In the genomic region with DNA sequence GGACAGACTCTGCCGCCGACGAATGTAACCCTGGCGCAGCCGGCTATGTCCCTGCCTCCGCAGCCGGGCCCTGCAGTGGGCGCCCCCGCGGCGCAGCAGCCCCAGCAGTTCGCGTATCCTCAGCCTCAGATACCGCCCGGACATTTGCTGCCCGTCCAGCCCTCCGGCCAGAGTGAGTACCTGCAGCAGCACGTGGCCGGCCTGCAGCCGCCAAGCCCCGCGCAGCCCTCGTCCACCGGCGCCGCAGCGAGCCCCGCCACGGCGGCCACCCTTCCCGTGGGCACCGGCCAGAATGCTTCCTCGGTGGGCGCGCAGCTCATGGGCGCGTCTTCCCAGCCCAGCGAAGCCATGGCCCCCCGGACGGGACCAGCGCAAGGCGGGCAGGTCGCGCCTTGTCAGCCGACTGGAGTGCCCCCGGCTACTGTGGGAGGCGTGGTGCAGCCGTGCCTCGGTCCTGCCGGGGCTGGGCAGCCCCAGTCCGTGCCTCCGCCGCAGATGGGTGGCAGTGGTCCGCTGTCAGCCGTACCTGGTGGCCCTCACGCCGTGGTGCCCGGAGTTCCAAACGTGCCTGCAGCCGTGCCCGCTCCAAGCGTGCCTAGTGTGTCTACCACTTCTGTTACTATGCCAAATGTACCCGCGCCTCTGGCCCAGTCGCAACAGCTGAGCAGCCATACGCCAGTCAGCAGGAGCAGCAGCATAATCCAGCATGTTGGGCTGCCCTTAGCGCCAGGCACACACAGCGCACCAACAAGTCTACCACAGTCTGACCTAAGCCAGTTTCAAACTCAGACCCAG, we compare ENCODE assay signal across 1 cellular context.
A peak's percentile ranks its signal among the peaks of the same experiment; 100 is the strongest.
TF ChIP-seq lines count a peak whose summit lies in the region.

No MANE protein-coding gene starts in this region.

TF ChIP-seq in GM12878, 131 proteins besides CTCF, POLR2A, EP300 and RAD21 (continued from another document):
- TF ChIP-seq, protein P1, sequence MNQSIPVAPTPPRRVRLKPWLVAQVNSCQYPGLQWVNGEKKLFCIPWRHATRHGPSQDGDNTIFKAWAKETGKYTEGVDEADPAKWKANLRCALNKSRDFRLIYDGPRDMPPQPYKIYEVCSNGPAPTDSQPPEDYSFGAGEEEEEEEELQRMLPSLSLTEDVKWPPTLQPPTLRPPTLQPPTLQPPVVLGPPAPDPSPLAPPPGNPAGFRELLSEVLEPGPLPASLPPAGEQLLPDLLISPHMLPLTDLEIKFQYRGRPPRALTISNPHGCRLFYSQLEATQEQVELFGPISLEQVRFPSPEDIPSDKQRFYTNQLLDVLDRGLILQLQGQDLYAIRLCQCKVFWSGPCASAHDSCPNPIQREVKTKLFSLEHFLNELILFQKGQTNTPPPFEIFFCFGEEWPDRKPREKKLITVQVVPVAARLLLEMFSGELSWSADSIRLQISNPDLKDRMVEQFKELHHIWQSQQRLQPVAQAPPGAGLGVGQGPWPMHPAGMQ (IDR thresholded peaks at IDR 0.05; ENCODE audit: borderline replicate concordance): no peak
- TF ChIP-seq, protein P2, sequence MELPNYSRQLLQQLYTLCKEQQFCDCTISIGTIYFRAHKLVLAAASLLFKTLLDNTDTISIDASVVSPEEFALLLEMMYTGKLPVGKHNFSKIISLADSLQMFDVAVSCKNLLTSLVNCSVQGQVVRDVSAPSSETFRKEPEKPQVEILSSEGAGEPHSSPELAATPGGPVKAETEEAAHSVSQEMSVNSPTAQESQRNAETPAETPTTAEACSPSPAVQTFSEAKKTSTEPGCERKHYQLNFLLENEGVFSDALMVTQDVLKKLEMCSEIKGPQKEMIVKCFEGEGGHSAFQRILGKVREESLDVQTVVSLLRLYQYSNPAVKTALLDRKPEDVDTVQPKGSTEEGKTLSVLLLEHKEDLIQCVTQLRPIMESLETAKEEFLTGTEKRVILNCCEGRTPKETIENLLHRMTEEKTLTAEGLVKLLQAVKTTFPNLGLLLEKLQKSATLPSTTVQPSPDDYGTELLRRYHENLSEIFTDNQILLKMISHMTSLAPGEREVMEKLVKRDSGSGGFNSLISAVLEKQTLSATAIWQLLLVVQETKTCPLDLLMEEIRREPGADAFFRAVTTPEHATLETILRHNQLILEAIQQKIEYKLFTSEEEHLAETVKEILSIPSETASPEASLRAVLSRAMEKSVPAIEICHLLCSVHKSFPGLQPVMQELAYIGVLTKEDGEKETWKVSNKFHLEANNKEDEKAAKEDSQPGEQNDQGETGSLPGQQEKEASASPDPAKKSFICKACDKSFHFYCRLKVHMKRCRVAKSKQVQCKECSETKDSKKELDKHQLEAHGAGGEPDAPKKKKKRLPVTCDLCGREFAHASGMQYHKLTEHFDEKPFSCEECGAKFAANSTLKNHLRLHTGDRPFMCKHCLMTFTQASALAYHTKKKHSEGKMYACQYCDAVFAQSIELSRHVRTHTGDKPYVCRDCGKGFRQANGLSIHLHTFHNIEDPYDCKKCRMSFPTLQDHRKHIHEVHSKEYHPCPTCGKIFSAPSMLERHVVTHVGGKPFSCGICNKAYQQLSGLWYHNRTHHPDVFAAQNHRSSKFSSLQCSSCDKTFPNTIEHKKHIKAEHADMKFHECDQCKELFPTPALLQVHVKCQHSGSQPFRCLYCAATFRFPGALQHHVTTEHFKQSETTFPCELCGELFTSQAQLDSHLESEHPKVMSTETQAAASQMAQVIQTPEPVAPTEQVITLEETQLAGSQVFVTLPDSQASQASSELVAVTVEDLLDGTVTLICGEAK (IDR thresholded peaks at IDR 0.05; ENCODE audit: borderline replicate concordance): no peak
- TF ChIP-seq, protein P3, sequence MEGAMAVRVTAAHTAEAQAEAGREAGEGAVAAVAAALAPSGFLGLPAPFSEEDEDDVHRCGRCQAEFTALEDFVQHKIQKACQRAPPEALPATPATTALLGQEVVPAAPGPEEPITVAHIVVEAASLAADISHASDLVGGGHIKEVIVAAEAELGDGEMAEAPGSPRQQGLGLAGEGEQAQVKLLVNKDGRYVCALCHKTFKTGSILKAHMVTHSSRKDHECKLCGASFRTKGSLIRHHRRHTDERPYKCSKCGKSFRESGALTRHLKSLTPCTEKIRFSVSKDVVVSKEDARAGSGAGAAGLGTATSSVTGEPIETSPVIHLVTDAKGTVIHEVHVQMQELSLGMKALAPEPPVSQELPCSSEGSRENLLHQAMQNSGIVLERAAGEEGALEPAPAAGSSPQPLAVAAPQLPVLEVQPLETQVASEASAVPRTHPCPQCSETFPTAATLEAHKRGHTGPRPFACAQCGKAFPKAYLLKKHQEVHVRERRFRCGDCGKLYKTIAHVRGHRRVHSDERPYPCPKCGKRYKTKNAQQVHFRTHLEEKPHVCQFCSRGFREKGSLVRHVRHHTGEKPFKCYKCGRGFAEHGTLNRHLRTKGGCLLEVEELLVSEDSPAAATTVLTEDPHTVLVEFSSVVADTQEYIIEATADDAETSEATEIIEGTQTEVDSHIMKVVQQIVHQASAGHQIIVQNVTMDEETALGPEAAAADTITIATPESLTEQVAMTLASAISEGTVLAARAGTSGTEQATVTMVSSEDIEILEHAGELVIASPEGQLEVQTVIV (IDR thresholded peaks at IDR 0.05; ENCODE audit: borderline replicate concordance, partially characterized antibody): no peak
- TF ChIP-seq, protein P4, sequence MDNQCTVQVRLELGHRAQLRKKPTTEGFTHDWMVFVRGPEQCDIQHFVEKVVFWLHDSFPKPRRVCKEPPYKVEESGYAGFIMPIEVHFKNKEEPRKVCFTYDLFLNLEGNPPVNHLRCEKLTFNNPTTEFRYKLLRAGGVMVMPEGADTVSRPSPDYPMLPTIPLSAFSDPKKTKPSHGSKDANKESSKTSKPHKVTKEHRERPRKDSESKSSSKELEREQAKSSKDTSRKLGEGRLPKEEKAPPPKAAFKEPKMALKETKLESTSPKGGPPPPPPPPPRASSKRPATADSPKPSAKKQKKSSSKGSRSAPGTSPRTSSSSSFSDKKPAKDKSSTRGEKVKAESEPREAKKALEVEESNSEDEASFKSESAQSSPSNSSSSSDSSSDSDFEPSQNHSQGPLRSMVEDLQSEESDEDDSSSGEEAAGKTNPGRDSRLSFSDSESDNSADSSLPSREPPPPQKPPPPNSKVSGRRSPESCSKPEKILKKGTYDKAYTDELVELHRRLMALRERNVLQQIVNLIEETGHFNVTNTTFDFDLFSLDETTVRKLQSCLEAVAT (IDR thresholded peaks at IDR 0.05): no peak
- peak; percentile 42; the same call in 1 of the 2 replicates for TF ChIP-seq DPF2 (IDR thresholded peaks at IDR 0.05)
- no peak for TF ChIP-seq MTA2 (IDR thresholded peaks at IDR 0.05; ENCODE audit: low read depth)
- TF ChIP-seq NR2F1 (conservative IDR thresholded peaks at IDR 0.05): peak; percentile 19; the same call in 1 of the 2 replicates
- TF ChIP-seq SRF (IDR thresholded peaks at IDR 0.05; ENCODE audit: low read depth in 2 of 2, low read length in 2 of 2): no peak
- TF ChIP-seq TBL1XR1 (IDR thresholded peaks at IDR 0.05; ENCODE audit: low read depth, low read length): no peak
- 0 out of 2 replicates have a peak, but pooled peaks have one; percentile 3 for TF ChIP-seq IKZF1 (conservative IDR thresholded peaks at IDR 0.05)
- TF ChIP-seq, protein P5, sequence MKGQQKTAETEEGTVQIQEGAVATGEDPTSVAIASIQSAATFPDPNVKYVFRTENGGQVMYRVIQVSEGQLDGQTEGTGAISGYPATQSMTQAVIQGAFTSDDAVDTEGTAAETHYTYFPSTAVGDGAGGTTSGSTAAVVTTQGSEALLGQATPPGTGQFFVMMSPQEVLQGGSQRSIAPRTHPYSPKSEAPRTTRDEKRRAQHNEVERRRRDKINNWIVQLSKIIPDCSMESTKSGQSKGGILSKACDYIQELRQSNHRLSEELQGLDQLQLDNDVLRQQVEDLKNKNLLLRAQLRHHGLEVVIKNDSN (IDR thresholded peaks at IDR 0.05; ENCODE audit: borderline replicate concordance, extremely low read length, insufficient read depth, low read depth, low read length): no peak
- TF ChIP-seq, protein P6, sequence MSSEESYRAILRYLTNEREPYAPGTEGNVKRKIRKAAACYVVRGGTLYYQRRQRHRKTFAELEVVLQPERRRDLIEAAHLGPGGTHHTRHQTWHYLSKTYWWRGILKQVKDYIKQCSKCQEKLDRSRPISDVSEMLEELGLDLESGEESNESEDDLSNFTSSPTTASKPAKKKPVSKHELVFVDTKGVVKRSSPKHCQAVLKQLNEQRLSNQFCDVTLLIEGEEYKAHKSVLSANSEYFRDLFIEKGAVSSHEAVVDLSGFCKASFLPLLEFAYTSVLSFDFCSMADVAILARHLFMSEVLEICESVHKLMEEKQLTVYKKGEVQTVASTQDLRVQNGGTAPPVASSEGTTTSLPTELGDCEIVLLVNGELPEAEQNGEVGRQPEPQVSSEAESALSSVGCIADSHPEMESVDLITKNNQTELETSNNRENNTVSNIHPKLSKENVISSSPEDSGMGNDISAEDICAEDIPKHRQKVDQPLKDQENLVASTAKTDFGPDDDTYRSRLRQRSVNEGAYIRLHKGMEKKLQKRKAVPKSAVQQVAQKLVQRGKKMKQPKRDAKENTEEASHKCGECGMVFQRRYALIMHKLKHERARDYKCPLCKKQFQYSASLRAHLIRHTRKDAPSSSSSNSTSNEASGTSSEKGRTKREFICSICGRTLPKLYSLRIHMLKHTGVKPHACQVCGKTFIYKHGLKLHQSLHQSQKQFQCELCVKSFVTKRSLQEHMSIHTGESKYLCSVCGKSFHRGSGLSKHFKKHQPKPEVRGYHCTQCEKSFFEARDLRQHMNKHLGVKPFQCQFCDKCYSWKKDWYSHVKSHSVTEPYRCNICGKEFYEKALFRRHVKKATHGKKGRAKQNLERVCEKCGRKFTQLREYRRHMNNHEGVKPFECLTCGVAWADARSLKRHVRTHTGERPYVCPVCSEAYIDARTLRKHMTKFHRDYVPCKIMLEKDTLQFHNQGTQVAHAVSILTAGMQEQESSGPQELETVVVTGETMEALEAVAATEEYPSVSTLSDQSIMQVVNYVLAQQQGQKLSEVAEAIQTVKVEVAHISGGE (CRISPR knock-in tag; IDR thresholded peaks at IDR 0.05): no peak
- TF ChIP-seq, protein P7, sequence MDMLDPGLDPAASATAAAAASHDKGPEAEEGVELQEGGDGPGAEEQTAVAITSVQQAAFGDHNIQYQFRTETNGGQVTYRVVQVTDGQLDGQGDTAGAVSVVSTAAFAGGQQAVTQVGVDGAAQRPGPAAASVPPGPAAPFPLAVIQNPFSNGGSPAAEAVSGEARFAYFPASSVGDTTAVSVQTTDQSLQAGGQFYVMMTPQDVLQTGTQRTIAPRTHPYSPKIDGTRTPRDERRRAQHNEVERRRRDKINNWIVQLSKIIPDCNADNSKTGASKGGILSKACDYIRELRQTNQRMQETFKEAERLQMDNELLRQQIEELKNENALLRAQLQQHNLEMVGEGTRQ (IDR thresholded peaks at IDR 0.05; ENCODE audit: borderline replicate concordance, low read depth, low read length): no peak
- TF ChIP-seq NR2C2 (IDR thresholded peaks at IDR 0.05; ENCODE audit: borderline replicate concordance, control insufficient read depth, insufficient read length, low read depth): no peak
- no peak for TF ChIP-seq CBX5 (IDR thresholded peaks at IDR 0.05; ENCODE audit: low read depth)
- TF ChIP-seq ZNF274 (IDR thresholded peaks at IDR 0.05; ENCODE audit: insufficient read depth, insufficient read length): no peak
- no peak for TF ChIP-seq ESRRA (IDR thresholded peaks at IDR 0.05; ENCODE audit: low read length)
- TF ChIP-seq, protein P8, sequence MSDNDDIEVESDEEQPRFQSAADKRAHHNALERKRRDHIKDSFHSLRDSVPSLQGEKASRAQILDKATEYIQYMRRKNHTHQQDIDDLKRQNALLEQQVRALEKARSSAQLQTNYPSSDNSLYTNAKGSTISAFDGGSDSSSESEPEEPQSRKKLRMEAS (IDR thresholded peaks at IDR 0.05; ENCODE audit: low read depth, low read length): no peak
- TF ChIP-seq KLF5 (IDR thresholded peaks at IDR 0.05; ENCODE audit: partially characterized antibody): no peak
- TF ChIP-seq ETV6 (conservative IDR thresholded peaks at IDR 0.05 in 1 of 2, IDR thresholded peaks at IDR 0.05 in 1 of 2; ENCODE audit: borderline replicate concordance in 1 of 2, low read depth in 1 of 2): no peak
- TF ChIP-seq SIN3A (IDR thresholded peaks at IDR 0.05; ENCODE audit: low read depth, low read length): peak; percentile 16; the same call in 1 of the 2 replicates
- TF ChIP-seq CREM (IDR thresholded peaks at IDR 0.05; ENCODE audit: low read depth): 0 out of 2 replicates have a peak, but pooled peaks have one; percentile 14
- no peak for TF ChIP-seq RCOR1 (conservative IDR thresholded peaks at IDR 0.05; ENCODE audit: low read depth, low read length)
- no peak for TF ChIP-seq FOXK2 (IDR thresholded peaks at IDR 0.05)
- TF ChIP-seq CBFB (IDR thresholded peaks at IDR 0.05; ENCODE audit: low read depth): no peak
- TF ChIP-seq, protein P9, sequence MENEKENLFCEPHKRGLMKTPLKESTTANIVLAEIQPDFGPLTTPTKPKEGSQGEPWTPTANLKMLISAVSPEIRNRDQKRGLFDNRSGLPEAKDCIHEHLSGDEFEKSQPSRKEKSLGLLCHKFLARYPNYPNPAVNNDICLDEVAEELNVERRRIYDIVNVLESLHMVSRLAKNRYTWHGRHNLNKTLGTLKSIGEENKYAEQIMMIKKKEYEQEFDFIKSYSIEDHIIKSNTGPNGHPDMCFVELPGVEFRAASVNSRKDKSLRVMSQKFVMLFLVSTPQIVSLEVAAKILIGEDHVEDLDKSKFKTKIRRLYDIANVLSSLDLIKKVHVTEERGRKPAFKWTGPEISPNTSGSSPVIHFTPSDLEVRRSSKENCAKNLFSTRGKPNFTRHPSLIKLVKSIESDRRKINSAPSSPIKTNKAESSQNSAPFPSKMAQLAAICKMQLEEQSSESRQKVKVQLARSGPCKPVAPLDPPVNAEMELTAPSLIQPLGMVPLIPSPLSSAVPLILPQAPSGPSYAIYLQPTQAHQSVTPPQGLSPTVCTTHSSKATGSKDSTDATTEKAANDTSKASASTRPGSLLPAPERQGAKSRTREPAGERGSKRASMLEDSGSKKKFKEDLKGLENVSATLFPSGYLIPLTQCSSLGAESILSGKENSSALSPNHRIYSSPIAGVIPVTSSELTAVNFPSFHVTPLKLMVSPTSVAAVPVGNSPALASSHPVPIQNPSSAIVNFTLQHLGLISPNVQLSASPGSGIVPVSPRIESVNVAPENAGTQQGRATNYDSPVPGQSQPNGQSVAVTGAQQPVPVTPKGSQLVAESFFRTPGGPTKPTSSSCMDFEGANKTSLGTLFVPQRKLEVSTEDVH (IDR thresholded peaks at IDR 0.05; ENCODE audit: low read depth, partially characterized antibody): no peak
- TF ChIP-seq, protein P10, sequence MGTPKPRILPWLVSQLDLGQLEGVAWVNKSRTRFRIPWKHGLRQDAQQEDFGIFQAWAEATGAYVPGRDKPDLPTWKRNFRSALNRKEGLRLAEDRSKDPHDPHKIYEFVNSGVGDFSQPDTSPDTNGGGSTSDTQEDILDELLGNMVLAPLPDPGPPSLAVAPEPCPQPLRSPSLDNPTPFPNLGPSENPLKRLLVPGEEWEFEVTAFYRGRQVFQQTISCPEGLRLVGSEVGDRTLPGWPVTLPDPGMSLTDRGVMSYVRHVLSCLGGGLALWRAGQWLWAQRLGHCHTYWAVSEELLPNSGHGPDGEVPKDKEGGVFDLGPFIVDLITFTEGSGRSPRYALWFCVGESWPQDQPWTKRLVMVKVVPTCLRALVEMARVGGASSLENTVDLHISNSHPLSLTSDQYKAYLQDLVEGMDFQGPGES (IDR thresholded peaks at IDR 0.05): no peak
- TF ChIP-seq POLR2AphosphoS2 (IDR thresholded peaks at IDR 0.05; ENCODE audit: low read depth, low read length): no peak
- TF ChIP-seq MTA3 (IDR thresholded peaks at IDR 0.05; ENCODE audit: borderline replicate concordance, low read length): no peak
TF ChIP-seq in GM12878: peak in this region for 7.
